Comparison of ENCODE assay signal across 14 cellular contexts in the genomic region with DNA sequence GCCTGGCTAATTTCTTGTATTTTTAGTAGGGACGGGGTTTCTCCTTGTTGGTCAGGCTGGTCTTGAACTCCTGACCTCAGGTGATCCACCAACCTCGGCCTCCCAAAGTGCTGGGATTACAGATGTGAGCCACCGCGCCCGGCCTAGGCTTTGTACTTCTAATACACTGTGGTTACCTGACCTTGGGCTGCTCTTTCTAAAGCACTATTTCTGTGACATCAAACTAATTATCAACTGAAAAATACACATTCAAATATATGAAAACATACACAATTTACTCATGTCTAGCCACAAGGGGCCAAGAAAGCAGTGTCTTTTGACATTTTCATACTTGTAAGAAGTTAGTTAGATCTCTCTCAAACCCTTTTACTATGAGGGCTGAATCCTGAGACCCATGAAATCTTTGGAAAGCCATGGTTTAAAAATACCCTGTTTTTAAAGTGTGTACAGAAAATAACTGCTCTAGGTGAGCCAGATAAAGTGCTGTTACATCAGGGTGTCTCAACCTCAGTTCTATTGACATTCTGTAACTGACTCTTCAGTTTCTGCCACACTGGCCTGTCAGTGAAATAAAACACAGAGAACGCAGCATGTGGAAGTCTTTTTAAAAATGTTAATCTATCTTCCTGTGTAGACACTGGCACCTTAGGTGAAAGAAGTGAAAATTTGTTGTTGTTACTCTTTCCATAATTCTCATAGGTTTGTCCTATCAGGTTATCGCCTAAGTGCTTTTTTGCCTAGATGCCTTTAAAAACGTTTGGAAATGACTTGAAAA. TPM values are rescaled to one million over a fixed set of nuclear protein-coding genes. Genes with fewer than 3 reads are reported as not detected.
DNase-seq lines count a peak whose midpoint lies in the region; ATAC-seq, FAIRE-seq and TF ChIP-seq lines count a peak whose summit lies in the region.
"Had no signal": no experiment of that assay in that cellular context is flagged by ENCODE, and none has a peak within 500 bp of the region (broad histone marks: within the 10 kb centered on the region; RNA-seq: fewer than 3 reads in every experiment).

No MANE protein-coding gene starts in this region.

- DNase-seq in Right ventricle myocardium superior (no peak), right atrium auricular region (ENCODE audit: low spot score) (no peak), PC-3 (peak; percentile 67), small intestine (no peak), nucleus accumbens (lab: John Stamatoyannopoulos, UW) (no peak)
- DNase-seq in stimulated activated naive B cell treated with anti-CD40 and anti-IgM and Interleukin-4, amounts not matched to agents 10 μg/mL and 1 μg/mL and 100 μg/mL, for 72 hours = no peak
- DNase-seq: ACHN; DMS 273 treated with DMSO at 0.1 percent for 48 hours; MG63; stimulated activated CD4-positive, alpha-beta T cell treated with anti-CD3 and anti-CD28 coated beads, Interleukin-1b, Interleukin-23, amount 100 ng/mL, for 48 hours; uterus had no signal

- H3K9me3 ChIP-seq in right atrium auricular region = no peaks in the 10 kb centered on the region
- H3K9me3 ChIP-seq in PC-3 (ENCODE audit: low read length) = no peaks in the 10 kb centered on the region
- no peaks in the 10 kb centered on the region for H3K9me3 ChIP-seq in small intestine (ENCODE audit: control insufficient read depth, low read depth)
- H3K9me3 ChIP-seq: MG63, uterus had no signal

- no peaks in the 10 kb centered on the region for H3K9me3 Mint-ChIP-seq in stimulated activated naive B cell treated with anti-CD40 and anti-IgM and Interleukin-4, amounts not matched to agents 10 μg/mL and 1 μg/mL and 100 μg/mL, for 72 hours

- CTCF ChIA-PET in PC-3 (lab: Charles Lee) = interaction anchor here (1.4 kb wide), 1 partner anchor 1992 kb away, joined by 5 read pairs; no protein-coding TSS in a partner anchor

- no peaks in the 10 kb centered on the region for H3K4me1 ChIP-seq in right atrium auricular region
- peaks cover 10% of the 10 kb centered on the region for H3K4me1 ChIP-seq in PC-3 (ENCODE audit: insufficient read depth, low read length)
- H3K4me1 ChIP-seq in small intestine (ENCODE audit: control insufficient read depth in 2 of 2, insufficient read depth in 1 of 2, low read depth in 1 of 2, low read length in 1 of 2) = no peaks in the 10 kb centered on the region
- H3K4me1 ChIP-seq: uterus had no signal

- no peak overlapping the region for H3K27ac ChIP-seq in right atrium auricular region
- peak overlapping the region; percentile 55 for H3K27ac ChIP-seq in PC-3 (ENCODE audit: low read length)
- no peak overlapping the region for H3K27ac ChIP-seq in small intestine (ENCODE audit: low read depth in 1 of 2, low read length in 1 of 2)
- H3K27ac ChIP-seq: uterus had no signal

- no peak overlapping the region for H2AFZ ChIP-seq in PC-3 (ENCODE audit: low read length)

- peaks cover 5% of the 10 kb centered on the region for H3F3A ChIP-seq in PC-3 (ENCODE audit: low read length, unreplicated experiment)

- peaks cover 4 to 18% of the 10 kb centered on the region in 2 donors for H3K4me1 Mint-ChIP-seq in stimulated activated naive B cell treated with anti-CD40 and anti-IgM and Interleukin-4, amounts not matched to agents 10 μg/mL and 1 μg/mL and 100 μg/mL, for 72 hours

- POLR2A ChIA-PET in PC-3 (lab: Charles Lee; ENCODE audit: unreplicated experiment) = interaction anchor here (0.6 kb wide), 1 partner anchor 1992 kb away, joined by 3 read pairs; no protein-coding TSS in a partner anchor

- ATAC-seq in Right ventricle myocardium superior (ENCODE audit: poor library complexity) (peak; percentile 48), GM21825 (IDR thresholded peaks at IDR 0.05; ENCODE audit: unreplicated experiment) (peak; percentile 58), PC-3 (peak; percentile 66), GM18873 (IDR thresholded peaks at IDR 0.05; ENCODE audit: low FRiP score, unreplicated experiment) (no peak)
- ATAC-seq in stimulated activated naive B cell treated with anti-CD40 and anti-IgM and Interleukin-4, amounts not matched to agents 10 μg/mL and 1 μg/mL and 100 μg/mL, for 72 hours (replicated peaks) = peak in 1 of 2 donors; percentile 28

- no TSS peak for BruUV-seq in PC-3 (replicated peaks; lab: Mats Ljungman, UMichigan)

- 86 to 89% (median 87%) methylated on average over 8 of the region's 8 CpGs for WGBS in small intestine, 3 donors

- no peaks in the 10 kb centered on the region for H3K9me2 ChIP-seq in PC-3 (replicated peaks; ENCODE audit: low read length)

- peak overlapping the region; percentile 19 to 44 for H3K4me3 Mint-ChIP-seq in stimulated activated naive B cell treated with anti-CD40 and anti-IgM and Interleukin-4, amounts not matched to agents 10 μg/mL and 1 μg/mL and 100 μg/mL, for 72 hours

- H3K27me3 ChIP-seq in right atrium auricular region (no peaks in the 10 kb centered on the region), PC-3 (ENCODE audit: low read length) (no peaks in the 10 kb centered on the region), small intestine (ENCODE audit: control insufficient read depth in 2 of 2, insufficient read depth in 2 of 2, low read length in 2 of 2) (no peaks in the 10 kb centered on the region)
- H3K27me3 ChIP-seq: MG63, uterus had no signal

- no peaks in the 10 kb centered on the region for H3K27me3 Mint-ChIP-seq in stimulated activated naive B cell treated with anti-CD40 and anti-IgM and Interleukin-4, amounts not matched to agents 10 μg/mL and 1 μg/mL and 100 μg/mL, for 72 hours

- intact Hi-C loops in Right ventricle myocardium superior (cut with DNase I) = no loop called here
- intact Hi-C loops in PC-3 (cut with micrococcal nuclease) = loop anchor here (5.0 kb wide), 1 partner anchor 1893 kb away; no protein-coding TSS in a partner anchor

- H3K79me2 ChIP-seq in PC-3 (ENCODE audit: low read length) = no peaks in the 10 kb centered on the region

- peaks cover 13 to 16% of the 10 kb centered on the region in 2 donors for H3K36me3 Mint-ChIP-seq in stimulated activated naive B cell treated with anti-CD40 and anti-IgM and Interleukin-4, amounts not matched to agents 10 μg/mL and 1 μg/mL and 100 μg/mL, for 72 hours

- no peak overlapping the region for H3K4me2 ChIP-seq in PC-3 (ENCODE audit: low read length)

- H3K4me3 ChIP-seq in right atrium auricular region (no peak overlapping the region), PC-3 (ENCODE audit: low read length) (no peak overlapping the region), small intestine (ENCODE audit: low read depth in 1 of 2, low read length in 2 of 2) (no peak overlapping the region)
- H3K4me3 ChIP-seq: MG63, uterus had no signal

- no peaks in the 10 kb centered on the region for H4K20me1 ChIP-seq in PC-3 (ENCODE audit: low read length)

- H3K9ac ChIP-seq in PC-3 (ENCODE audit: low read length) = peak overlapping the region; percentile 5; the same call in 1 of the 2 replicates

- TF ChIP-seq CTCF in right atrium auricular region (IDR thresholded peaks at IDR 0.05) (no peak), PC-3 (conservative IDR thresholded peaks at IDR 0.05; ENCODE audit: low read depth, low read length) (no peak)

- H3K27ac Mint-ChIP-seq in stimulated activated naive B cell treated with anti-CD40 and anti-IgM and Interleukin-4, amounts not matched to agents 10 μg/mL and 1 μg/mL and 100 μg/mL, for 72 hours = peak overlapping the region; percentile 71

- H3K36me3 ChIP-seq in right atrium auricular region = no peaks in the 10 kb centered on the region
- 0 out of 2 replicates have a peak, but pooled peaks cover under 1% of the 10 kb centered on the region for H3K36me3 ChIP-seq in PC-3 (ENCODE audit: low read depth, low read length)
- no peaks in the 10 kb centered on the region for H3K36me3 ChIP-seq in small intestine (ENCODE audit: control insufficient read depth in 2 of 2, insufficient read depth in 2 of 2, low read length in 2 of 2)
- H3K36me3 ChIP-seq: uterus had no signal

- FAIRE-seq in small intestine (lab: Jason Lieb, UNC) = no peak
- FAIRE-seq: astrocyte had no signal

RNA-seq across cellular contexts. Expression of a gene that starts 58.8 kb away (rescaled TPM):
- total RNA-seq in Right ventricle myocardium superior (55.2 TPM), right atrium auricular region (10 to 100 TPM; 33.4 to 39.9 TPM), PC-3 (2014; rRNA removed) (150 and 195 TPM in 2 replicates)
- polyA plus RNA-seq in small intestine = 10 to 100 TPM; 13.2 to 27.6 (median 24.3) TPM
